ENCODE assay signal across 23 cellular contexts in genomic region chr11:121563003-121563402, GRCh38.
A peak's percentile ranks its signal among the peaks of the same experiment; 100 is the strongest.
DNase-seq lines count a peak whose midpoint lies in the region; ATAC-seq and TF ChIP-seq lines count a peak whose summit lies in the region.
"Had no signal": no experiment of that assay in that cellular context is flagged by ENCODE, and none has a peak within 500 bp of the region (broad histone marks: within the 10 kb centered on the region; RNA-seq: fewer than 3 reads in every experiment).

No MANE protein-coding gene starts in this region.

- no peaks in the 10 kb centered on the region for H3K9me3 ChIP-seq in liver (ENCODE audit: control insufficient read depth in 4 of 4, low read length in 3 of 4)
- H3K9me3 ChIP-seq: body of pancreas, left ventricle myocardium inferior, transverse colon had no signal

- DNase-seq in activated CD4-positive, alpha-beta T cell treated with anti-CD3 and anti-CD28 coated beads for 24 hours (ENCODE audit: low read depth in 2 of 2), result peak; percentile 9 to 10
- no peak for DNase-seq in activated CD4-positive, alpha-beta T cell treated with anti-CD3 and anti-CD28 coated beads, Interleukin-2, amount 50 U/mL, for 1 hour
- DNase-seq in stimulated activated naive CD4-positive, alpha-beta T cell treated with Interleukin-2 at 50 U/mL for 16 hours (lab: John Stamatoyannopoulos, UW), result peak; percentile 36
- no peak for DNase-seq in stimulated activated naive CD4-positive, alpha-beta T cell (lab: John Stamatoyannopoulos, UW)
- DNase-seq in EL (no peak), SW 1271 (lab: John Stamatoyannopoulos, UW) (no peak)
- DNase-seq: 8988T; AML-193; body of pancreas; COR-L47; DND-41; effector CD8-positive, alpha-beta T cell; foreskin keratinocyte; Karpas-422; left ventricle myocardium inferior; midbrain; NCI-H1694 treated with DMSO at 0.1 percent for 48 hours; NCI-H2171 treated with DMSO at 0.1 percent for 48 hours; NCI-H524 treated with DMSO at 0.1 percent for 48 hours; transverse colon had no signal

- peaks cover 8 to 53% (median 21%) of the 10 kb centered on the region in 4 donors for H3K4me1 ChIP-seq in liver (ENCODE audit: control insufficient read depth in 4 of 4, insufficient read depth in 4 of 4, low read length in 3 of 4)
- H3K4me1 ChIP-seq: body of pancreas, foreskin keratinocyte, transverse colon had no signal

- peak overlapping the region; percentile 87 to 98 for H3K27ac ChIP-seq in liver (ENCODE audit: low read depth in 1 of 2, low read length in 2 of 2)
- H3K27ac ChIP-seq: body of pancreas, foreskin keratinocyte, left ventricle myocardium inferior, transverse colon had no signal

- no peak for TF ChIP-seq CTCF in liver (IDR thresholded peaks at IDR 0.05; ENCODE audit: low read depth, low read length, missing input control)

- H3K9ac ChIP-seq in liver (ENCODE audit: low read depth in 1 of 2, low read length in 2 of 2), result no peak overlapping the region

- H3K4me3 ChIP-seq in liver (ENCODE audit: low read depth in 1 of 3, low read length in 3 of 3), result no peak overlapping the region
- H3K4me3 ChIP-seq: body of pancreas, left ventricle myocardium inferior, transverse colon had no signal

- no peak for ATAC-seq in GM18520 (IDR thresholded peaks at IDR 0.05; ENCODE audit: unreplicated experiment)
- ATAC-seq: body of pancreas, foreskin keratinocyte, sciatic nerve had no signal

- peaks cover 4 to 34% (median 12%) of the 10 kb centered on the region in 4 donors for H3K36me3 ChIP-seq in liver (ENCODE audit: control insufficient read depth in 4 of 4, insufficient read depth in 3 of 4, low read depth in 1 of 4, low read length in 3 of 4)

- no peak for TF ChIP-seq RAD21 in liver (IDR thresholded peaks at IDR 0.05)

- no peaks in the 10 kb centered on the region for H3K27me3 ChIP-seq in liver (ENCODE audit: control insufficient read depth in 4 of 4, insufficient read depth in 4 of 4, low read length in 3 of 4)
- H3K27me3 ChIP-seq: body of pancreas, foreskin keratinocyte, transverse colon had no signal

- 49% methylated on average over 4 of the region's 4 CpGs for WGBS in liver

TF ChIP-seq in liver, 16 proteins besides CTCF, POLR2A, EP300 and RAD21:
- TF ChIP-seq HNF4A (conservative IDR thresholded peaks at IDR 0.05) (peak in 1 of 2 donors; percentile 20), REST (IDR thresholded peaks at IDR 0.05) (no peak), RXRA (IDR thresholded peaks at IDR 0.05) (peak in 1 of 2 donors; percentile 12), ZBTB33 (IDR thresholded peaks at IDR 0.05) (no peak), MAX (IDR thresholded peaks at IDR 0.05) (peak; percentile 36), JUND (IDR thresholded peaks at IDR 0.05) (no peak)
TF ChIP-seq in liver: peak in this region for 3.

Comparison
In these comparisons a context has a peak if more than half of its experiments do, and no peak if none do; other contexts are left out.
1. DNase-seq: peak in activated CD4-positive, alpha-beta T cell treated with anti-CD3 and anti-CD28 coated beads for 24 hours (2 of 2) and stimulated activated naive CD4-positive, alpha-beta T cell treated with Interleukin-2 at 50 U/mL for 16 hours (single experiment); none in activated CD4-positive, alpha-beta T cell treated with anti-CD3 and anti-CD28 coated beads, Interleukin-2, amount 50 U/mL, for 1 hour (single experiment), stimulated activated naive CD4-positive, alpha-beta T cell (0 of 6), EL (single experiment) and SW 1271 (0 of 2).